2 cellular contexts compared by ENCODE assay signal in genomic region chr17:67276075-67276474, GRCh38.
TF ChIP-seq lines count a peak whose summit lies in the region.

No MANE protein-coding gene starts in this region.

TF ChIP-seq in K562, 482 proteins besides CTCF, POLR2A, EP300 and RAD21:
- no peak; the same call in 1 of the 2 replicates for TF ChIP-seq L3MBTL2 (IDR thresholded peaks at IDR 0.05)
- no peak for TF ChIP-seq PHB (CRISPR knock-in tag; IDR thresholded peaks at IDR 0.05)
- no peak for TF ChIP-seq ZNF778 (CRISPR knock-in tag; IDR thresholded peaks at IDR 0.05)
- TF ChIP-seq MAX (CRISPR knock-in tag; IDR thresholded peaks at IDR 0.05) = no peak
- TF ChIP-seq E2F6 (IDR thresholded peaks at IDR 0.05; ENCODE audit: borderline replicate concordance in 1 of 2, extremely low read depth in 1 of 2, insufficient read depth in 1 of 2, insufficient read length in 1 of 2, low read depth in 1 of 2, low read length in 1 of 2, poor library complexity in 1 of 2, severe bottlenecking in 1 of 2) = peak in 1 of 2 experiments; percentile 8
- TF ChIP-seq TRIM25 (IDR thresholded peaks at IDR 0.05; ENCODE audit: borderline replicate concordance) = no peak
- TF ChIP-seq SP2 (IDR thresholded peaks at IDR 0.05; ENCODE audit: extremely low read depth, low read depth, low read length, poor library complexity, severe bottlenecking) = no peak
- TF ChIP-seq ATF7 (IDR thresholded peaks at IDR 0.05) = no peak
- TF ChIP-seq ZNF589 (CRISPR knock-in tag; IDR thresholded peaks at IDR 0.05; ENCODE audit: low read depth) = no peak
- TF ChIP-seq AFF1 (IDR thresholded peaks at IDR 0.05; ENCODE audit: low read depth in 1 of 2, partially characterized antibody in 2 of 2) = no peak
- peak; percentile 36; the same call in 1 of the 2 replicates for TF ChIP-seq CTBP1 (IDR thresholded peaks at IDR 0.05; ENCODE audit: borderline replicate concordance)
- peak; percentile 66 for TF ChIP-seq ESRRA (IDR thresholded peaks at IDR 0.05; ENCODE audit: borderline replicate concordance, low read depth)

TF ChIP-seq in HepG2, 621 proteins besides CTCF, POLR2A, EP300 and RAD21 (continues in another document):
- no peak for TF ChIP-seq TRAFD1 (CRISPR knock-in tag; IDR thresholded peaks at IDR 0.05; ENCODE audit: borderline replicate concordance)
- TF ChIP-seq NFKBIZ (CRISPR knock-in tag; IDR thresholded peaks at IDR 0.05) = no peak
- no peak for TF ChIP-seq ZNF619 (CRISPR knock-in tag; IDR thresholded peaks at IDR 0.05)
- TF ChIP-seq THYN1 (CRISPR knock-in tag; IDR thresholded peaks at IDR 0.05; ENCODE audit: borderline replicate concordance, low read depth) = no peak
- TF ChIP-seq CSRNP2 (CRISPR knock-in tag; conservative IDR thresholded peaks at IDR 0.05; ENCODE audit: low read depth) = no peak
- TF ChIP-seq NFIB (CRISPR knock-in tag; IDR thresholded peaks at IDR 0.05; ENCODE audit: borderline replicate concordance) = no peak
- TF ChIP-seq RERE (CRISPR knock-in tag; IDR thresholded peaks at IDR 0.05; ENCODE audit: low read depth) = no peak
- TF ChIP-seq PRDM4 (CRISPR knock-in tag; IDR thresholded peaks at IDR 0.05; ENCODE audit: borderline replicate concordance) = no peak
- TF ChIP-seq XRCC5 (optimal IDR thresholded peaks at IDR 0.05; ENCODE audit: low read length) = peak; percentile 32
- no peak for TF ChIP-seq ZKSCAN5 (CRISPR knock-in tag; IDR thresholded peaks at IDR 0.05)
- no peak for TF ChIP-seq ELF3 (CRISPR knock-in tag; IDR thresholded peaks at IDR 0.05)
- TF ChIP-seq SMC3 (IDR thresholded peaks at IDR 0.05; ENCODE audit: low read length) = peak; percentile 60; the same call in 1 of the 2 replicates
- no peak for TF ChIP-seq GTF2F1 (IDR thresholded peaks at IDR 0.05; ENCODE audit: low read length)
- no peak for TF ChIP-seq ATF5 (CRISPR knock-in tag; IDR thresholded peaks at IDR 0.05; ENCODE audit: low read depth)
- no peak for TF ChIP-seq SRSF4 (IDR thresholded peaks at IDR 0.05; ENCODE audit: low read depth, low read length, poor library complexity, severe bottlenecking)
- no peak for TF ChIP-seq ZNF180 (CRISPR knock-in tag; IDR thresholded peaks at IDR 0.05; ENCODE audit: borderline replicate concordance, low read depth)
- TF ChIP-seq AGO1 (IDR thresholded peaks at IDR 0.05; ENCODE audit: low read depth, low read length, poor library complexity, severe bottlenecking) = no peak
- TF ChIP-seq RORA (CRISPR knock-in tag; IDR thresholded peaks at IDR 0.05) = no peak
- TF ChIP-seq ZNF773 (CRISPR knock-in tag; IDR thresholded peaks at IDR 0.05; ENCODE audit: borderline replicate concordance) = no peak
- TF ChIP-seq ZNF501 (CRISPR knock-in tag; IDR thresholded peaks at IDR 0.05) = no peak
- no peak for TF ChIP-seq PHF8 (CRISPR knock-in tag; IDR thresholded peaks at IDR 0.05)
- no peak for TF ChIP-seq MAZ (IDR thresholded peaks at IDR 0.05; ENCODE audit: borderline replicate concordance, low read depth, low read length)
- no peak for TF ChIP-seq MAZ (CRISPR knock-in tag; IDR thresholded peaks at IDR 0.05; ENCODE audit: low read depth)
- no peak for TF ChIP-seq ZFP36 (IDR thresholded peaks at IDR 0.05; ENCODE audit: borderline replicate concordance, low read depth, low read length, partially characterized antibody)
- TF ChIP-seq KLF16 (CRISPR knock-in tag; IDR thresholded peaks at IDR 0.05) = no peak
- TF ChIP-seq RBM22 (optimal IDR thresholded peaks at IDR 0.05; ENCODE audit: low read length) = no peak
- TF ChIP-seq ZNF446 (CRISPR knock-in tag; IDR thresholded peaks at IDR 0.05) = no peak
- TF ChIP-seq TERF1 (CRISPR knock-in tag; IDR thresholded peaks at IDR 0.05) = no peak
- TF ChIP-seq KMT2A (CRISPR knock-in tag; IDR thresholded peaks at IDR 0.05) = no peak
- no peak for TF ChIP-seq CEBPZ (IDR thresholded peaks at IDR 0.05; ENCODE audit: low read length)
- TF ChIP-seq NCOA5 (CRISPR knock-in tag; IDR thresholded peaks at IDR 0.05) = no peak
- TF ChIP-seq CBX1 (IDR thresholded peaks at IDR 0.05; ENCODE audit: low read depth) = no peak
- TF ChIP-seq ZZZ3 (CRISPR knock-in tag; IDR thresholded peaks at IDR 0.05; ENCODE audit: borderline replicate concordance) = no peak
- TF ChIP-seq TEAD3 (CRISPR knock-in tag; optimal IDR thresholded peaks at IDR 0.05; ENCODE audit: borderline replicate concordance) = peak; percentile 37
- TF ChIP-seq ZNF207 (IDR thresholded peaks at IDR 0.05; ENCODE audit: borderline replicate concordance) = no peak
- TF ChIP-seq ZSCAN5A (CRISPR knock-in tag; IDR thresholded peaks at IDR 0.05; ENCODE audit: borderline replicate concordance) = no peak
- no peak for TF ChIP-seq ZNF567 (CRISPR knock-in tag; IDR thresholded peaks at IDR 0.05; ENCODE audit: borderline replicate concordance)
- TF ChIP-seq TEAD2 (CRISPR knock-in tag; IDR thresholded peaks at IDR 0.05) = no peak
- no peak for TF ChIP-seq MXD3 (CRISPR knock-in tag; IDR thresholded peaks at IDR 0.05)
- no peak for TF ChIP-seq ZNF432 (CRISPR knock-in tag; IDR thresholded peaks at IDR 0.05; ENCODE audit: borderline replicate concordance)
- no peak for TF ChIP-seq PLRG1 (conservative IDR thresholded peaks at IDR 0.05)
- TF ChIP-seq PAF1 (CRISPR knock-in tag; IDR thresholded peaks at IDR 0.05) = no peak
